ENCODE assay signal across 23 cellular contexts in genomic region chr5:115490601-115491000, GRCh38. TPM values are rescaled to one million over a fixed set of nuclear protein-coding genes. Genes with fewer than 3 reads are reported as not detected.
DNase-seq lines count a peak whose midpoint lies in the region; ATAC-seq and TF ChIP-seq lines count a peak whose summit lies in the region.
"Had no signal": no experiment of that assay in that cellular context is flagged by ENCODE, and none has a peak within 500 bp of the region (broad histone marks: within the 10 kb centered on the region; RNA-seq: fewer than 3 reads in every experiment).

No MANE protein-coding gene starts in this region.

- H3K4me3 Mint-ChIP-seq in GM23338 (no peak overlapping the region), mesothelial cell of epicardium (no peak overlapping the region)
- H3K4me3 Mint-ChIP-seq in stimulated activated naive B cell treated with anti-CD40 and anti-IgM and Interleukin-4, amounts not matched to agents 10 μg/mL and 1 μg/mL and 100 μg/mL, for 72 hours: no peak overlapping the region
- H3K4me3 Mint-ChIP-seq: CD14-positive monocyte had no signal

- H3K27me3 ChIP-seq in GM23338 (ENCODE audit: insufficient read depth) (no peaks in the 10 kb centered on the region), Peyer's patch (no peaks in the 10 kb centered on the region)
- H3K27me3 ChIP-seq: MG63, SJSA1 had no signal

- H3K27ac ChIP-seq in GM23338 (ENCODE audit: low read depth): no peak overlapping the region
- peak overlapping the region; percentile 37 for H3K27ac ChIP-seq in VCaP
- H3K27ac ChIP-seq in Peyer's patch: no peak overlapping the region
- H3K27ac ChIP-seq: RWPE1, SJSA1 had no signal

- H3K4me2 ChIP-seq in GM23338: no peak overlapping the region

- no peaks in the 10 kb centered on the region for H3F3A ChIP-seq in GM23338 (replicated peaks; ENCODE audit: low read depth)

- peaks cover 5% of the 10 kb centered on the region; the same call in 1 of the 2 replicates for H3K9me2 ChIP-seq in GM23338 (ENCODE audit: insufficient read depth)

- peaks cover 12% of the 10 kb centered on the region for H3K4me1 ChIP-seq in GM23338 (ENCODE audit: insufficient read depth)
- H3K4me1 ChIP-seq in Peyer's patch: no peaks in the 10 kb centered on the region

- H3K36me3 ChIP-seq in GM23338 (ENCODE audit: insufficient read depth) (no peaks in the 10 kb centered on the region), Peyer's patch (no peaks in the 10 kb centered on the region)
- H3K36me3 ChIP-seq: MG63, SJSA1 had no signal

- DNase-seq in DMS53 (lab: John Stamatoyannopoulos, UW) (peak; percentile 77), GM23338 (ENCODE audit: low spot score) (peak; percentile 15), mesothelial cell of epicardium (ENCODE audit: low spot score in 2 of 2, unreplicated experiment in 2 of 2) (no peak), SHP77 treated with DMSO at 0.1 percent for 48 hours (lab: John Stamatoyannopoulos, UW) (no peak), Peyer's patch (no peak)
- no peak for DNase-seq in stimulated activated naive B cell treated with anti-CD40 and anti-IgM and Interleukin-4, amounts not matched to agents 10 μg/mL and 1 μg/mL and 100 μg/mL, for 72 hours
- DNase-seq: ACHN, DMS 273 treated with DMSO at 0.1 percent for 48 hours, GDM1, H7, IMR-90, MG63, NCI-H1048, NCI-H1436, NCI-H1930, NCI-H2171, NCI-H774, PC-3 had no signal

- H3K27me3 Mint-ChIP-seq in GM23338 (ENCODE audit: insufficient read depth, low read depth, poor library complexity) (peaks cover 4% of the 10 kb centered on the region), mesothelial cell of epicardium (ENCODE audit: low read depth) (peaks cover 9% of the 10 kb centered on the region)
- peaks cover 29 to 54% of the 10 kb centered on the region in 2 donors for H3K27me3 Mint-ChIP-seq in stimulated activated naive B cell treated with anti-CD40 and anti-IgM and Interleukin-4, amounts not matched to agents 10 μg/mL and 1 μg/mL and 100 μg/mL, for 72 hours

- H3K4me1 Mint-ChIP-seq in GM23338 (peaks cover 20% of the 10 kb centered on the region), mesothelial cell of epicardium (peaks cover 13% of the 10 kb centered on the region)
- peaks cover 6 to 18% of the 10 kb centered on the region in 2 donors for H3K4me1 Mint-ChIP-seq in stimulated activated naive B cell treated with anti-CD40 and anti-IgM and Interleukin-4, amounts not matched to agents 10 μg/mL and 1 μg/mL and 100 μg/mL, for 72 hours

- no peak overlapping the region for H3K27ac Mint-ChIP-seq in GM23338
- H3K27ac Mint-ChIP-seq in mesothelial cell of epicardium: peak overlapping the region; percentile 36
- no peak overlapping the region for H3K27ac Mint-ChIP-seq in stimulated activated naive B cell treated with anti-CD40 and anti-IgM and Interleukin-4, amounts not matched to agents 10 μg/mL and 1 μg/mL and 100 μg/mL, for 72 hours

- no peaks in the 10 kb centered on the region for H3K9me3 ChIP-seq in Peyer's patch
- H3K9me3 ChIP-seq: MG63, SJSA1 had no signal

- H3K36me3 Mint-ChIP-seq in GM23338 (ENCODE audit: low read depth) (no peaks in the 10 kb centered on the region), mesothelial cell of epicardium (no peaks in the 10 kb centered on the region)
- no peaks in the 10 kb centered on the region for H3K36me3 Mint-ChIP-seq in stimulated activated naive B cell treated with anti-CD40 and anti-IgM and Interleukin-4, amounts not matched to agents 10 μg/mL and 1 μg/mL and 100 μg/mL, for 72 hours
- H3K36me3 Mint-ChIP-seq: CD14-positive monocyte had no signal

- TF ChIP-seq CTCF in GM23338 (conservative IDR thresholded peaks at IDR 0.05; ENCODE audit: low read depth in 2 of 2) (no peak), VCaP (conservative IDR thresholded peaks at IDR 0.05) (no peak), mesothelial cell of epicardium (IDR thresholded peaks at IDR 0.05; ENCODE audit: unreplicated experiment) (no peak), Peyer's patch (IDR thresholded peaks at IDR 0.05) (no peak)

- ATAC-seq in GM23338 (no peak), HG03378 (IDR thresholded peaks at IDR 0.05; ENCODE audit: unreplicated experiment) (no peak)
- no peak for ATAC-seq in stimulated activated naive B cell treated with anti-CD40 and anti-IgM and Interleukin-4, amounts not matched to agents 10 μg/mL and 1 μg/mL and 100 μg/mL, for 72 hours (replicated peaks)
- ATAC-seq: PC-3 had no signal

- no peaks in the 10 kb centered on the region for H4K20me1 ChIP-seq in GM23338 (replicated peaks; ENCODE audit: insufficient read depth)

- no peak overlapping the region for H2AFZ ChIP-seq in GM23338

- H3K4me3 ChIP-seq in GM23338 (no peak overlapping the region), Peyer's patch (no peak overlapping the region)
- H3K4me3 ChIP-seq: MG63, SJSA1 had no signal

- TF ChIP-seq POLR2A in Peyer's patch (IDR thresholded peaks at IDR 0.05): no peak

- no peaks in the 10 kb centered on the region for H3K79me2 ChIP-seq in GM23338 (replicated peaks; ENCODE audit: insufficient read depth)

- no peaks in the 10 kb centered on the region for H3K9me3 Mint-ChIP-seq in GM23338
- no peaks in the 10 kb centered on the region for H3K9me3 Mint-ChIP-seq in mesothelial cell of epicardium
- peaks cover 0 to 5% of the 10 kb centered on the region in 2 donors for H3K9me3 Mint-ChIP-seq in stimulated activated naive B cell treated with anti-CD40 and anti-IgM and Interleukin-4, amounts not matched to agents 10 μg/mL and 1 μg/mL and 100 μg/mL, for 72 hours

TF ChIP-seq in GM23338, 12 proteins besides CTCF, POLR2A, EP300 and RAD21:
- TF ChIP-seq NANOG (IDR thresholded peaks at IDR 0.05; ENCODE audit: borderline replicate concordance): no peak
- TF ChIP-seq STAT1 (IDR thresholded peaks at IDR 0.05; ENCODE audit: unreplicated experiment): no peak
- no peak for TF ChIP-seq CREB1 (CRISPR knock-in tag; IDR thresholded peaks at IDR 0.05; ENCODE audit: low read depth)
- TF ChIP-seq POLR2AphosphoS5 (IDR thresholded peaks at IDR 0.05; ENCODE audit: low read depth): no peak
- no peak for TF ChIP-seq ZNF462 (CRISPR knock-in tag; IDR thresholded peaks at IDR 0.05)

RNA-seq across cellular contexts. Expression of gene FEM1C, which starts 54.0 kb away (rescaled TPM):
- 21.6 and 22.3 TPM in 2 replicates for total RNA-seq in GM23338 (2014; rRNA removed; shearing (Covaris generic))
- polyA plus RNA-seq in GM23338 (2016; fragmentation: Nextera tagmentation; extraction: Ambion mirVana): 4.5 and 4.7 TPM in 2 replicates
- total RNA-seq in mesothelial cell of epicardium: 15.2 to 15.9 TPM (median 15.5 TPM) in 3 replicates
- 10 to 100 TPM; 17.3 to 31.9 (median 28.2) TPM for total RNA-seq in Peyer's patch

Comparison
In these comparisons a context has a peak if more than half of its experiments do, and no peak if none do; other contexts are left out.
1. DNase-seq: peak in DMS53 (single experiment) and GM23338 (single experiment); none in mesothelial cell of epicardium (0 of 2), stimulated activated naive B cell treated with anti-CD40 and anti-IgM and Interleukin-4, amounts not matched to agents 10 μg/mL and 1 μg/mL and 100 μg/mL, for 72 hours (single experiment), SHP77 treated with DMSO at 0.1 percent for 48 hours (single experiment) and Peyer's patch (0 of 3).